In the genomic region with DNA sequence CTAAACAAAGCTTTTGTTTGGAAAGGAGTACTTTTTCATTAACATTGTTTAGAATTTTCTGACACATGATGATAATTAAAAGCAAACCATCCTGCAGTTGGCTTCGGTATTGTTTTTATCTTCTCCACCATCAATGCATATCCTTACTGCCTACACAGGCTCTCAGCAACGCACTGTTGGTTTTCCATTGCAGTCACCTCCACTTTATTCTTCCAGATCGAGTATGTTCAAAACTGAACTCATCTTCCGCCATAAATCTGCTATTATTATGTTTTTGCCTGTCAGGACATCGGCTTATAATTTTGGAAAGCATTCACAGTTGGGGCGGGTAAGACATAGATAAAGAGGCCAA, we compare ENCODE assay signal across 8 cellular contexts. TPM values are rescaled to one million over a fixed set of nuclear protein-coding genes. Genes with fewer than 3 reads are reported as not detected.
A peak's percentile ranks its signal among the peaks of the same experiment; 100 is the strongest.
DNase-seq lines count a peak whose midpoint lies in the region; ATAC-seq, FAIRE-seq and TF ChIP-seq lines count a peak whose summit lies in the region.

No MANE protein-coding gene starts in this region.

- H3K4me1 ChIP-seq in PC-9 (replicated peaks; ENCODE audit: insufficient read depth) (peaks cover 15% of the 10 kb centered on the region), psoas muscle (peaks cover 24% of the 10 kb centered on the region)

- BruUV-seq in PC-9 (replicated peaks; lab: Mats Ljungman, UMichigan): TSS peak; percentile 83

- intact Hi-C loops in PC-9 (cut with micrococcal nuclease; ENCODE audit: unreplicated experiment) (loop anchor here (5.0 kb wide), 2 partner anchors 75 to 125 kb away; a partner anchor contains a TSS), psoas muscle (cut with DNase I) (loop anchor here (2.0 to 5.0 kb wide), 2 partner anchors 75 to 76 kb away; a partner anchor contains a TSS)

- H3K9me2 ChIP-seq in PC-9 (ENCODE audit: insufficient read depth): no peaks in the 10 kb centered on the region

- H3K4me2 ChIP-seq in PC-9: peak overlapping the region; percentile 83

- peak overlapping the region; percentile 99 for H2AFZ ChIP-seq in PC-9

- H3K79me2 ChIP-seq in PC-9 (ENCODE audit: low read depth): peaks cover 43% of the 10 kb centered on the region

- ATAC-seq in psoas muscle: peak in 1 of 4 donors; percentile 12
- no peak for ATAC-seq in activated CD4-positive, CD25-positive, alpha-beta regulatory T cell treated with anti-CD3 and anti-CD28 coated beads, Interleukin-2, amount 50 U/mL, for 24 hours
- ATAC-seq in HG02610 (IDR thresholded peaks at IDR 0.05; ENCODE audit: unreplicated experiment): no peak

- H3K4me3 ChIP-seq in PC-9: peak overlapping the region; percentile 95
- H3K4me3 ChIP-seq in psoas muscle: peak overlapping the region; percentile 91

- H3K27me3 ChIP-seq in PC-9 (ENCODE audit: insufficient read depth, low read depth) (no peaks in the 10 kb centered on the region), psoas muscle (ENCODE audit: insufficient read depth in 3 of 3, low read length in 2 of 3) (no peaks in the 10 kb centered on the region)

- DNase-seq in GM12892 (ENCODE audit: insufficient read length) (no peak), PC-9 (no peak), epithelial cell of prostate (ENCODE audit: low read depth, low spot score) (no peak), psoas muscle (no peak), H4 (ENCODE audit: low spot score) (no peak), DMS114 treated with DMSO at 0.1 percent for 48 hours (lab: John Stamatoyannopoulos, UW; ENCODE audit: unreplicated experiment) (no peak)

- TF ChIP-seq POLR2A in GM12892 (IDR thresholded peaks at IDR 0.05; ENCODE audit: low read depth, low read length): no peak

- H4K20me1 ChIP-seq in PC-9 (ENCODE audit: insufficient read depth): peaks cover 30% of the 10 kb centered on the region

- H3K9me3 ChIP-seq in PC-9 (ENCODE audit: insufficient read depth, low read depth) (no peaks in the 10 kb centered on the region), psoas muscle (no peaks in the 10 kb centered on the region)

- CTCF ChIA-PET in PC-9 (lab: Charles Lee): interaction anchor here (0.6 to 0.7 kb wide), 3 partner anchors 31 to 173 kb away, joined by 4 to 8 read pairs (median 4); no protein-coding TSS in a partner anchor

- H3K27ac ChIP-seq in PC-9 (0 out of 2 replicates have a peak overlapping the region, but pooled peaks have one; percentile 3), epithelial cell of prostate (peak overlapping the region; percentile 81), psoas muscle (peak overlapping the region; percentile 96)

- 33 to 36% (median 36%) methylated on average over 6 of the region's 6 CpGs for WGBS in psoas muscle, 3 donors

- 0 out of 2 replicates have a peak, but pooled peaks cover 3% of the 10 kb centered on the region for H3F3A ChIP-seq in PC-9 (ENCODE audit: insufficient read depth, low read depth)

- FAIRE-seq in GM12892 (lab: Jason Lieb, UNC): peak; percentile 24

- no peak for TF ChIP-seq CTCF in PC-9 (conservative IDR thresholded peaks at IDR 0.05)
- no peak for TF ChIP-seq CTCF in psoas muscle (IDR thresholded peaks at IDR 0.05)

- H3K36me3 ChIP-seq in PC-9 (ENCODE audit: low read depth) (0 out of 2 replicates have a peak, but pooled peaks cover 4% of the 10 kb centered on the region), psoas muscle (ENCODE audit: insufficient read depth in 1 of 2, low read depth in 1 of 2) (peaks cover 0 to 9% of the 10 kb centered on the region in 2 donors)

- POLR2A ChIA-PET in PC-9 (lab: Charles Lee; ENCODE audit: unreplicated experiment): interaction anchor here (0.5 to 1.0 kb wide), 5 partner anchors 9 to 323 kb away, joined by 3 to 13 read pairs (median 8); no protein-coding TSS in a partner anchor

RNA-seq across cellular contexts. Expression of a gene that starts 0.6 kb away (rescaled TPM):
- polyA plus RNA-seq in GM12892 (2012; ENCODE audit: missing spikeins): 18.5 TPM
- 52.3 and 60.9 TPM in 2 replicates for total RNA-seq in PC-9 (2021)
- total RNA-seq in psoas muscle: 10 to 100 TPM; 15.5 to 30.6 (median 24.9) TPM
- polyA plus RNA-seq in psoas muscle: 10 to 100 TPM in 1 of 3 donors, 1 to 10 TPM in 2; 8.1 to 37.7 (median 9.3) TPM
- total RNA-seq in H4 (2014; rRNA removed; shearing (Covaris generic)): 23.1 and 28.4 TPM in 2 replicates

Comparison
In these comparisons a context has a peak if more than half of its experiments do, and no peak if none do; other contexts are left out.
1. H3K27ac ChIP-seq: peak in every context shown above with its lines; median percentile 96 in psoas muscle; 81 in epithelial cell of prostate; 3 in PC-9.